Comparison of ENCODE assay signal across 8 cellular contexts in the genomic region with DNA sequence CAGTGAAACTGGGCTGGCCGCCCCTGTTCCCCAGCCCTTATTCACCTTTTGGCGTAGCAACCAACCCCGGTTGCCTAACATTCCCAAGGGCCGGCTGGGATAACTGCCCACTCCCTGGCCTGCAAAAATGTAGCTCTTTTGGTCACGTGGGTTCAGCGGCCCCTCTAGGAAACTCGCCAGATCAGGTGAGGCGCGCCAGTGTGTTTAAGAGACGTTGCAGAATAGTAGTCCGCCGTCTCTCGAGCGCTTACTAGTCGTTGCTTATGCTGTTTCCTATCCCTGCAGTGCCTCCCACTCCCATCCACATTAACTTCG. TPM values are rescaled to one million over a fixed set of nuclear protein-coding genes. Genes with fewer than 3 reads are reported as not detected.
DNase-seq lines count a peak whose midpoint lies in the region; ATAC-seq, FAIRE-seq and TF ChIP-seq lines count a peak whose summit lies in the region.

No MANE protein-coding gene starts in this region.

- peaks cover 0 to 3% of the 10 kb centered on the region in 2 experiments for H3K36me3 ChIP-seq in endothelial cell of umbilical vein (ENCODE audit: control insufficient read depth in 2 of 2, extremely low read depth in 1 of 2, insufficient read depth in 2 of 2, low read length in 2 of 2)

- peak; percentile 15 for ATAC-seq in HG02885 (IDR thresholded peaks at IDR 0.05; ENCODE audit: poor library complexity, unreplicated experiment)
- no peak for ATAC-seq in GM18873 (IDR thresholded peaks at IDR 0.05; ENCODE audit: low FRiP score, unreplicated experiment)

- peak; percentile 28 for FAIRE-seq in endothelial cell of umbilical vein (lab: Jason Lieb, UNC)

- CTCF ChIA-PET in endothelial cell of umbilical vein (lab: Charles Lee), result interaction anchor here (1.0 to 7.1 kb wide), 7 partner anchors 9 to 642 kb away, joined by 3 to 40 read pairs (median 4); partner anchors contain the start of gene MAML2

- H3K27me3 Mint-ChIP-seq in mesothelial cell of epicardium (ENCODE audit: low read depth), result no peaks in the 10 kb centered on the region

- no TSS peak for BruUV-seq in endothelial cell of umbilical vein (replicated peaks; lab: Mats Ljungman, UMichigan)

- no peak for TF ChIP-seq CTCF in endothelial cell of umbilical vein (IDR thresholded peaks at IDR 0.05; ENCODE audit: extremely low read depth in 1 of 2, insufficient read depth in 1 of 2, low read depth in 1 of 2, low read length in 2 of 2)
- TF ChIP-seq CTCF in mesothelial cell of epicardium (IDR thresholded peaks at IDR 0.05; ENCODE audit: unreplicated experiment), result no peak

- H3K4me1 ChIP-seq in endothelial cell of umbilical vein (ENCODE audit: control insufficient read depth, extremely low read depth, insufficient read depth, low read length), result peaks cover 21% of the 10 kb centered on the region

- peaks cover 35% of the 10 kb centered on the region for H3K4me1 Mint-ChIP-seq in mesothelial cell of epicardium

- dilution Hi-C loops in endothelial cell of umbilical vein (cut with MboI; ENCODE audit: extremely low pct_ligation_motif_present, low sequenced_read_pairs), result no loop called here

- peak overlapping the region; percentile 87 for H3K4me2 ChIP-seq in endothelial cell of umbilical vein (ENCODE audit: insufficient read depth, low read length)

- H3K9me3 ChIP-seq in endothelial cell of umbilical vein (replicated peaks; ENCODE audit: control insufficient read depth, insufficient read depth, low read length), result no peaks in the 10 kb centered on the region

- TF ChIP-seq POLR2A in endothelial cell of umbilical vein (IDR thresholded peaks at IDR 0.05; ENCODE audit: low read depth, low read length), result no peak

- intact Hi-C loops in endothelial cell of umbilical vein (cut with micrococcal nuclease), result loop anchor here (1.0 to 2.0 kb wide), 4 partner anchors 134 to 818 kb away; partner anchors contain the start of genes CWC15, JRKL, KDM4D and MTMR2

- POLR2A ChIA-PET in endothelial cell of umbilical vein (lab: Charles Lee), result interaction anchor here (0.6 kb wide), 1 partner anchor 136 kb away, joined by 5 read pairs; no protein-coding TSS in a partner anchor

- H4K20me1 ChIP-seq in endothelial cell of umbilical vein (replicated peaks; ENCODE audit: control insufficient read depth, extremely low read depth, insufficient read depth, low read length), result no peaks in the 10 kb centered on the region

- peak overlapping the region; percentile 99 for H3K4me3 Mint-ChIP-seq in mesothelial cell of epicardium

- H3K4me3 ChIP-seq in endothelial cell of umbilical vein (replicated peaks in 1 of 3; ENCODE audit: insufficient read depth in 1 of 3, low read depth in 1 of 3, low read length in 3 of 3), result peak overlapping the region; percentile 66 to 85 (median 75)

- no peaks in the 10 kb centered on the region for H3K9me3 Mint-ChIP-seq in mesothelial cell of epicardium

- H3K27ac Mint-ChIP-seq in mesothelial cell of epicardium, result peak overlapping the region; percentile 100

- peak overlapping the region; percentile 88 for H3K9ac ChIP-seq in endothelial cell of umbilical vein (replicated peaks; ENCODE audit: extremely low read depth, insufficient read depth, low read length)

- H3K9me1 ChIP-seq in endothelial cell of umbilical vein (replicated peaks; ENCODE audit: control insufficient read depth, extremely low read depth, insufficient read depth, low read length), result no peaks in the 10 kb centered on the region

- DNase-seq in DMS53 (lab: John Stamatoyannopoulos, UW), result peak; percentile 88
- peak; percentile 97 for DNase-seq in NCI-H69 (lab: John Stamatoyannopoulos, UW)
- DNase-seq in activated CD8-positive, alpha-beta memory T cell treated with anti-CD3 and anti-CD28 coated beads for 48 hours (ENCODE audit: low read depth in 2 of 3, low spot score in 2 of 3), result peak; percentile 20 to 40 (median 32)
- DNase-seq in endothelial cell of umbilical vein (ENCODE audit: low read depth, low spot score), result peak; percentile 60
- peak; percentile 31 to 70 for DNase-seq in mesothelial cell of epicardium (ENCODE audit: low spot score in 2 of 2, unreplicated experiment in 2 of 2)
- peak; percentile 6 to 14 for DNase-seq in stimulated activated CD8-positive, alpha-beta memory T cell treated with anti-CD3 and anti-CD28 coated beads, Interleukin-2, amount 100 ng/mL, for 1 hour (ENCODE audit: low read depth in 2 of 2)

- peaks cover 10% of the 10 kb centered on the region for H3K36me3 Mint-ChIP-seq in mesothelial cell of epicardium

- no peaks in the 10 kb centered on the region for H3K27me3 ChIP-seq in endothelial cell of umbilical vein (ENCODE audit: control insufficient read depth in 2 of 2, insufficient read depth in 2 of 2, low read length in 2 of 2)

- peaks cover 55% of the 10 kb centered on the region for H3K79me2 ChIP-seq in endothelial cell of umbilical vein (ENCODE audit: control insufficient read depth, insufficient read depth, low read length)

- H3K27ac ChIP-seq in endothelial cell of umbilical vein (ENCODE audit: insufficient read depth, low read depth, low read length), result peak overlapping the region; percentile 90

- H2AFZ ChIP-seq in endothelial cell of umbilical vein (ENCODE audit: low read depth, low read length), result peak overlapping the region; percentile 88

TF ChIP-seq in endothelial cell of umbilical vein, 7 proteins besides CTCF, POLR2A, EP300 and RAD21:
- TF ChIP-seq GATA2 (IDR thresholded peaks at IDR 0.05; ENCODE audit: insufficient read depth, insufficient read length, low read depth, low read length), result no peak
- no peak for TF ChIP-seq JUN (IDR thresholded peaks at IDR 0.05; ENCODE audit: borderline replicate concordance, insufficient read depth, insufficient read length, low read depth)
- TF ChIP-seq POLR2AphosphoS5 (IDR thresholded peaks at IDR 0.05; ENCODE audit: insufficient read depth, low read depth, low read length), result no peak
- TF ChIP-seq MAX (IDR thresholded peaks at IDR 0.05; ENCODE audit: insufficient read depth, insufficient read length), result no peak
- TF ChIP-seq FOS (IDR thresholded peaks at IDR 0.05; ENCODE audit: borderline replicate concordance, insufficient read depth, low read length), result no peak
- TF ChIP-seq EZH2 (IDR thresholded peaks at IDR 0.05; ENCODE audit: borderline replicate concordance, low read depth, low read length, severe bottlenecking), result no peak
- TF ChIP-seq MYC (IDR thresholded peaks at IDR 0.05; ENCODE audit: low read depth, low read length), result no peak

RNA-seq across cellular contexts. Expression of gene CEP57, which starts 0.6 kb away (rescaled TPM):
- total RNA-seq in endothelial cell of umbilical vein (35.2 and 38.5 TPM in 2 replicates), mesothelial cell of epicardium (74.2 to 78.3 TPM (median 75.5 TPM) in 3 replicates)
- polyA plus RNA-seq in endothelial cell of umbilical vein, result 11.5 and 16.0 TPM in 2 replicates
- polyA plus RNA-seq in endothelial cell of umbilical vein (2011; cell fraction: cytosol; rRNA removed), result 17.0 and 17.4 TPM in 2 replicates
- polyA plus RNA-seq in endothelial cell of umbilical vein (2011; cell fraction: nucleus; rRNA removed), result 32.8 and 45.3 TPM in 2 replicates
- polyA plus RNA-seq in endothelial cell of umbilical vein (2012), result 28.3 and 28.9 TPM in 2 replicates
- polyA minus RNA-seq in endothelial cell of umbilical vein, result 16.4 and 16.7 TPM in 2 replicates
- 32.6 TPM for polyA minus RNA-seq in endothelial cell of umbilical vein (2011; cell fraction: cytosol; rRNA and poly(A)+ RNA removed)
- 23.8 and 28.1 TPM in 2 replicates for polyA minus RNA-seq in endothelial cell of umbilical vein (2011; cell fraction: nucleus; rRNA and poly(A)+ RNA removed)

RNA-seq across cellular contexts. Expression of gene FAM76B, which starts 1.3 kb away (rescaled TPM):
- total RNA-seq in endothelial cell of umbilical vein (24.7 and 25.7 TPM in 2 replicates), mesothelial cell of epicardium (37.3 to 46.1 TPM (median 38.7 TPM) in 3 replicates)
- polyA plus RNA-seq in endothelial cell of umbilical vein, result 5.9 and 6.7 TPM in 2 replicates
- polyA plus RNA-seq in endothelial cell of umbilical vein (2011; cell fraction: cytosol; rRNA removed), result 8.4 and 11.0 TPM in 2 replicates
- 73.1 and 117 TPM in 2 replicates for polyA plus RNA-seq in endothelial cell of umbilical vein (2011; cell fraction: nucleus; rRNA removed)
- polyA plus RNA-seq in endothelial cell of umbilical vein (2012), result 14.2 and 18.8 TPM in 2 replicates
- 10.2 and 20.3 TPM in 2 replicates for polyA minus RNA-seq in endothelial cell of umbilical vein
- polyA minus RNA-seq in endothelial cell of umbilical vein (2011; cell fraction: cytosol; rRNA and poly(A)+ RNA removed), result 16.3 TPM
- polyA minus RNA-seq in endothelial cell of umbilical vein (2011; cell fraction: nucleus; rRNA and poly(A)+ RNA removed), result 43.7 and 56.2 TPM in 2 replicates

Comparison
In these comparisons a context has a peak if more than half of its experiments do, and no peak if none do; other contexts are left out.
1. DNase-seq: peak in every context shown above with its lines; median percentile 97 in NCI-H69; 88 in DMS53; 60 in endothelial cell of umbilical vein; 50 in mesothelial cell of epicardium; 32 in activated CD8-positive, alpha-beta memory T cell treated with anti-CD3 and anti-CD28 coated beads for 48 hours; 10 in stimulated activated CD8-positive, alpha-beta memory T cell treated with anti-CD3 and anti-CD28 coated beads, Interleukin-2, amount 100 ng/mL, for 1 hour.